Comparison of ENCODE assay signal across 22 cellular contexts in the genomic region with DNA sequence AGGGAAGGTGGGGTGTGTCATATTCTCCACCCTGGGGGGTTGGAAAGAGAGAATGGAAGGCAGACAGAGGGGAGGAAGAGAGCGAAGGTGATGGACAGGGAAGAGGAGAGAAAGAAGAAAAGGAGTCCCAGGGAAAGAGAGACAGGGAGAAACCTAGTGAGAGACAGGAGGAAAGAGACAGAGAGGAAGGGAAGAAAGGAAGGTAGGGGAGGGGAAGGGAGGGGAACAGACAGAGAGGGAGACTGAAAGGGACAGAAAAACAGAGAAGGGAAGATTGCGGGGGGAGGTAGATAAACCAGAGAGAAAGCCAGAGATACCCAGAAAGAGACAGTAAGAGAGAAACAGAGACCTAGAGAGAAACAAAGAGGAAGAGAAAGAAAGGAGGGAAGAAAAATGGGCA.
"Had no signal": no experiment of that assay in that cellular context is flagged by ENCODE, and none has a peak within 500 bp of the region (broad histone marks: within the 10 kb centered on the region; RNA-seq: fewer than 3 reads in every experiment).

No MANE protein-coding gene starts in this region.

- H3K36me3 Mint-ChIP-seq: activated CD8-positive, alpha-beta memory T cell treated with anti-CD3 and anti-CD28 coated beads, Interleukin-2, amount 10 ng/mL, durations not matched to agents 7 days and 5 days; activated naive CD4-positive, alpha-beta T cell treated with anti-CD3 and anti-CD28 coated beads, Interleukin-2, amount 50 U/mL, for 24 hours; type B pancreatic cell had no signal

- H3K4me3 Mint-ChIP-seq: activated B cell treated with CpG ODN at 0.5 μM for 24 hours; activated CD8-positive, alpha-beta memory T cell treated with anti-CD3 and anti-CD28 coated beads, Interleukin-2, amount 10 ng/mL, durations not matched to agents 7 days and 5 days; activated CD8-positive, alpha-beta T cell treated with anti-CD3 and anti-CD28 coated beads, Interleukin-2, amount 10 ng/mL, durations not matched to agents 7 days and 5 days; activated naive CD4-positive, alpha-beta T cell treated with anti-CD3 and anti-CD28 coated beads, Interleukin-2, amount 50 U/mL, for 24 hours; activated naive CD8-positive, alpha-beta T cell treated with anti-CD3 and anti-CD28 coated beads, Interleukin-2, amount 50 U/mL, for 24 hours; nephron; stimulated activated naive CD8-positive, alpha-beta T cell treated with anti-CD3 and anti-CD28 coated beads, Interleukin-15, Interleukin-2, amounts not matched to agents 100 ng/mL and 50 ng/mL, for 24 hours; type B pancreatic cell had no signal

- H3K4me3 ChIP-seq: breast epithelium, esophagus muscularis mucosa, left ventricle myocardium inferior, lung, mucosa of descending colon, pancreas, psoas muscle, spleen, uterus had no signal

- DNase-seq: activated B cell treated with CpG ODN at 0.5 μM for 24 hours; activated CD8-positive, alpha-beta memory T cell treated with anti-CD3 and anti-CD28 coated beads, Interleukin-2, amount 10 ng/mL, durations not matched to agents 7 days and 5 days; activated CD8-positive, alpha-beta T cell treated with anti-CD3 and anti-CD28 coated beads, Interleukin-2, amount 10 ng/mL, durations not matched to agents 7 days and 5 days; activated naive CD8-positive, alpha-beta T cell treated with anti-CD3 and anti-CD28 coated beads, Interleukin-2, amount 50 U/mL, for 24 hours; activated T-cell treated with anti-CD3 and anti-CD28 coated beads, Interleukin-2, amount 50 U/mL, for 48 hours; central memory CD4-positive, alpha-beta T cell; foreskin keratinocyte; left ventricle myocardium inferior; mucosa of descending colon; pancreas; psoas muscle; spleen; T-helper 2 cell; uterus had no signal

- H3K27ac Mint-ChIP-seq: activated B cell treated with CpG ODN at 0.5 μM for 24 hours; activated CD8-positive, alpha-beta memory T cell treated with anti-CD3 and anti-CD28 coated beads, Interleukin-2, amount 10 ng/mL, durations not matched to agents 7 days and 5 days; activated CD8-positive, alpha-beta T cell treated with anti-CD3 and anti-CD28 coated beads, Interleukin-2, amount 10 ng/mL, durations not matched to agents 7 days and 5 days; activated naive CD4-positive, alpha-beta T cell treated with anti-CD3 and anti-CD28 coated beads, Interleukin-2, amount 50 U/mL, for 24 hours; activated naive CD8-positive, alpha-beta T cell treated with anti-CD3 and anti-CD28 coated beads, Interleukin-2, amount 50 U/mL, for 24 hours; activated T-helper 2 cell treated with anti-CD3 and anti-CD28 coated beads, Interferon-gamma antibody, Interleukin-2, Interleukin-4, amounts not matched to agents 10 μg/mL and 5 μg/mL and 100 μg/mL, durations not matched to agents 14 hours and 24 hours and 36 hours; stimulated activated naive CD8-positive, alpha-beta T cell treated with anti-CD3 and anti-CD28 coated beads, Interleukin-15, Interleukin-2, amounts not matched to agents 100 ng/mL and 50 ng/mL, for 24 hours; type B pancreatic cell had no signal

- H3K9me3 ChIP-seq: breast epithelium, esophagus muscularis mucosa, left ventricle myocardium inferior, mucosa of descending colon, pancreas, psoas muscle, spleen, uterus had no signal

- H3K4me1 Mint-ChIP-seq: activated B cell treated with CpG ODN at 0.5 μM for 24 hours; activated CD8-positive, alpha-beta memory T cell treated with anti-CD3 and anti-CD28 coated beads, Interleukin-2, amount 10 ng/mL, durations not matched to agents 7 days and 5 days; activated naive CD4-positive, alpha-beta T cell treated with anti-CD3 and anti-CD28 coated beads, Interleukin-2, amount 50 U/mL, for 24 hours; activated naive CD8-positive, alpha-beta T cell treated with anti-CD3 and anti-CD28 coated beads, Interleukin-2, amount 50 U/mL, for 24 hours had no signal

- H3K4me1 ChIP-seq: breast epithelium, foreskin keratinocyte, pancreas, spleen, uterus had no signal

- H3K27me3 ChIP-seq: pancreas, uterus had no signal

- H3K9me3 Mint-ChIP-seq: activated B cell treated with CpG ODN at 0.5 μM for 24 hours; activated naive CD4-positive, alpha-beta T cell treated with anti-CD3 and anti-CD28 coated beads, Interleukin-2, amount 50 U/mL, for 24 hours; activated naive CD8-positive, alpha-beta T cell treated with anti-CD3 and anti-CD28 coated beads, Interleukin-2, amount 50 U/mL, for 24 hours; activated T-helper 2 cell treated with anti-CD3 and anti-CD28 coated beads, Interferon-gamma antibody, Interleukin-2, Interleukin-4, amounts not matched to agents 10 μg/mL and 5 μg/mL and 100 μg/mL, durations not matched to agents 14 hours and 24 hours and 36 hours; nephron; stimulated activated naive CD8-positive, alpha-beta T cell treated with anti-CD3 and anti-CD28 coated beads, Interleukin-15, Interleukin-2, amounts not matched to agents 100 ng/mL and 50 ng/mL, for 24 hours; type B pancreatic cell had no signal

- H3K27me3 Mint-ChIP-seq: activated CD8-positive, alpha-beta memory T cell treated with anti-CD3 and anti-CD28 coated beads, Interleukin-2, amount 10 ng/mL, durations not matched to agents 7 days and 5 days; activated naive CD4-positive, alpha-beta T cell treated with anti-CD3 and anti-CD28 coated beads, Interleukin-2, amount 50 U/mL, for 24 hours had no signal

- H3K36me3 ChIP-seq: breast epithelium, esophagus muscularis mucosa, left ventricle myocardium inferior, pancreas, spleen, uterus had no signal

- ATAC-seq: activated CD8-positive, alpha-beta memory T cell treated with anti-CD3 and anti-CD28 coated beads, Interleukin-2, amount 10 ng/mL, durations not matched to agents 7 days and 5 days; activated CD8-positive, alpha-beta T cell treated with anti-CD3 and anti-CD28 coated beads, Interleukin-2, amount 10 ng/mL, durations not matched to agents 7 days and 5 days; activated naive CD8-positive, alpha-beta T cell treated with anti-CD3 and anti-CD28 coated beads, Interleukin-2, amount 50 U/mL, for 24 hours; foreskin keratinocyte had no signal

- H3K27ac ChIP-seq: breast epithelium, esophagus muscularis mucosa, foreskin keratinocyte, pancreas, psoas muscle, spleen, uterus had no signal
